Comparison of ENCODE assay signal across 26 cellular contexts in genomic region chr5:110019780-110020179, GRCh38.
DNase-seq lines count a peak whose midpoint lies in the region; ATAC-seq, FAIRE-seq and TF ChIP-seq lines count a peak whose summit lies in the region.
"Had no signal": no experiment of that assay in that cellular context is flagged by ENCODE, and none has a peak within 500 bp of the region (broad histone marks: within the 10 kb centered on the region; RNA-seq: fewer than 3 reads in every experiment).

No MANE protein-coding gene starts in this region.

- no peak for FAIRE-seq in GM12891 (lab: Jason Lieb, UNC)
- FAIRE-seq: A549, GM12878, GM19239 had no signal

- no peak overlapping the region for H2BK120ac ChIP-seq in neuronal stem cell (ENCODE audit: low read depth, low read length)

- no peak overlapping the region for H3K4me3 ChIP-seq in liver (ENCODE audit: low read depth in 1 of 3, low read length in 3 of 3)
- no peak overlapping the region for H3K4me3 ChIP-seq in neuronal stem cell (ENCODE audit: low read length in 2 of 2)
- no peak overlapping the region for H3K4me3 ChIP-seq in endodermal cell (ENCODE audit: low read length)
- H3K4me3 ChIP-seq: A549, BLaER1, GM12878 had no signal

- H3K4me3 Mint-ChIP-seq in endodermal cell: no peak overlapping the region
- H3K4me3 Mint-ChIP-seq: CD14-positive monocyte; CD4-positive, alpha-beta memory T cell; CD4-positive, CD25-positive, alpha-beta regulatory T cell; CD8-positive, alpha-beta memory T cell had no signal

- H4K8ac ChIP-seq in neuronal stem cell (ENCODE audit: low read depth, low read length): no peak overlapping the region

- H3K27ac ChIP-seq in liver (ENCODE audit: low read depth in 1 of 2, low read length in 2 of 2): no peak overlapping the region
- no peak overlapping the region for H3K27ac ChIP-seq in neuronal stem cell (replicated peaks; ENCODE audit: low read length)
- H3K27ac ChIP-seq in endodermal cell (ENCODE audit: low read depth, low read length): no peak overlapping the region
- H3K27ac ChIP-seq: 22Rv1, A549, BLaER1 had no signal

- no peaks in the 10 kb centered on the region for H3K36me3 Mint-ChIP-seq in endodermal cell (ENCODE audit: low read depth)
- H3K36me3 Mint-ChIP-seq: CD14-positive monocyte; CD4-positive, CD25-positive, alpha-beta regulatory T cell had no signal

- H3K27me3 ChIP-seq in liver (ENCODE audit: control insufficient read depth in 4 of 4, insufficient read depth in 4 of 4, low read length in 3 of 4) (no peaks in the 10 kb centered on the region), neuronal stem cell (ENCODE audit: control insufficient read depth in 3 of 3, insufficient read depth in 3 of 3, low read depth in 1 of 3, low read length in 3 of 3) (no peaks in the 10 kb centered on the region), endodermal cell (ENCODE audit: control insufficient read depth, insufficient read depth, low read length, poor library complexity, severe bottlenecking) (no peaks in the 10 kb centered on the region)
- H3K27me3 ChIP-seq: BE2C, BLaER1 had no signal

- H3K4me1 ChIP-seq in liver (ENCODE audit: control insufficient read depth in 4 of 4, insufficient read depth in 4 of 4, low read length in 3 of 4) (peaks cover 0 to 11% (median 0%) of the 10 kb centered on the region in 4 donors), neuronal stem cell (ENCODE audit: control insufficient read depth in 2 of 2, insufficient read depth in 1 of 2, low read depth in 1 of 2, low read length in 2 of 2) (no peaks in the 10 kb centered on the region), endodermal cell (ENCODE audit: control insufficient read depth, insufficient read depth, low read length) (no peaks in the 10 kb centered on the region)
- H3K4me1 ChIP-seq: A549, BE2C, BLaER1 had no signal

- H3K14ac ChIP-seq in neuronal stem cell (ENCODE audit: low read length): no peak overlapping the region

- no peak overlapping the region for H3K27ac Mint-ChIP-seq in endodermal cell
- H3K27ac Mint-ChIP-seq: CD4-positive, alpha-beta memory T cell; CD4-positive, CD25-positive, alpha-beta regulatory T cell; CD8-positive, alpha-beta memory T cell had no signal

- no peaks in the 10 kb centered on the region for H3K9me3 Mint-ChIP-seq in endodermal cell
- H3K9me3 Mint-ChIP-seq: CD8-positive, alpha-beta memory T cell had no signal

- H2BK12ac ChIP-seq in neuronal stem cell (ENCODE audit: low read length): no peak overlapping the region

- peak; percentile 46 for DNase-seq in left lobe of liver (ENCODE audit: low spot score)
- DNase-seq in neuronal stem cell (ENCODE audit: low spot score): no peak
- no peak for DNase-seq in endodermal cell
- no peak for DNase-seq in GM12891 (ENCODE audit: insufficient read length, low spot score)
- DNase-seq: ACHN; BE2C; C1 segment of cervical spinal cord; CD4-positive, alpha-beta memory T cell; CD4-positive, CD25-positive, alpha-beta regulatory T cell; CD8-positive, alpha-beta memory T cell; COR-L47; DMS 273 treated with DMSO at 0.1 percent for 48 hours; DMS153; DMS53; DMS79; DND-41; EL; GDM1 had no signal

- WGBS in liver: 55% methylated on average over 4 of the region's 4 CpGs
- WGBS in neuronal stem cell (ENCODE audit: extremely low coverage in 2 of 2, insufficient read length in 2 of 2, insufficient replicate concordance in 1 of 2), 2 donors: no CpG with 5 or more reads among the region's 4 CpGs
- WGBS in endodermal cell (ENCODE audit: insufficient coverage in 1 of 2, insufficient read length in 1 of 2), 2 experiments: 88 to 100% methylated on average over 1 to 4 of the region's 4 CpGs

- H3K4ac ChIP-seq in neuronal stem cell (ENCODE audit: low read length): no peak overlapping the region

- ATAC-seq in left lobe of liver (peak; percentile 87), HG03460 (IDR thresholded peaks at IDR 0.05; ENCODE audit: unreplicated experiment) (no peak)
- ATAC-seq: A549, GM12878 had no signal

- no peak overlapping the region for H3K4me2 ChIP-seq in neuronal stem cell (ENCODE audit: insufficient read depth, low read length, poor library complexity, severe bottlenecking)
- H3K4me2 ChIP-seq: A549, BLaER1 had no signal

- no peaks in the 10 kb centered on the region for H3K79me1 ChIP-seq in neuronal stem cell (ENCODE audit: low read depth, low read length)

- no peak overlapping the region for H4K91ac ChIP-seq in neuronal stem cell (ENCODE audit: low read depth, low read length, poor library complexity)

- H3K27me3 Mint-ChIP-seq in endodermal cell (ENCODE audit: insufficient read depth): no peaks in the 10 kb centered on the region

- TF ChIP-seq RAD21 in liver (IDR thresholded peaks at IDR 0.05): peak; percentile 65 to 66

- H3K18ac ChIP-seq in neuronal stem cell (ENCODE audit: low read length): peak overlapping the region; percentile 65

- TF ChIP-seq CTCF in liver (IDR thresholded peaks at IDR 0.05; ENCODE audit: low read depth, low read length, missing input control) (no peak), endodermal cell (conservative IDR thresholded peaks at IDR 0.05) (no peak)

- H3K23ac ChIP-seq in neuronal stem cell (ENCODE audit: low read depth, low read length, poor library complexity): no peak overlapping the region

- H3K9ac ChIP-seq in liver (ENCODE audit: low read depth in 1 of 2, low read length in 2 of 2): no peak overlapping the region
- H3K9ac ChIP-seq in neuronal stem cell (ENCODE audit: low read depth, low read length, poor library complexity): no peak overlapping the region
- no peak overlapping the region for H3K9ac ChIP-seq in endodermal cell (ENCODE audit: extremely low read depth, low read length, poor library complexity, severe bottlenecking)
- H3K9ac ChIP-seq: BLaER1 had no signal

- no peaks in the 10 kb centered on the region for H3K4me1 Mint-ChIP-seq in endodermal cell
- H3K4me1 Mint-ChIP-seq: CD14-positive monocyte; CD4-positive, alpha-beta memory T cell; CD4-positive, CD25-positive, alpha-beta regulatory T cell; CD8-positive, alpha-beta memory T cell had no signal

- no peak overlapping the region for H2BK15ac ChIP-seq in neuronal stem cell (ENCODE audit: low read length)

- H3K9me3 ChIP-seq in liver (ENCODE audit: control insufficient read depth in 4 of 4, low read length in 3 of 4) (peaks cover 0 to 2% (median 0%) of the 10 kb centered on the region in 4 donors), neuronal stem cell (replicated peaks in 1 of 2; ENCODE audit: control insufficient read depth in 2 of 2, insufficient read depth in 1 of 2, low read depth in 1 of 2, low read length in 2 of 2) (no peaks in the 10 kb centered on the region), endodermal cell (ENCODE audit: control insufficient read depth, low read length) (no peaks in the 10 kb centered on the region)
- H3K9me3 ChIP-seq: A549, BE2C, BLaER1 had no signal

- H3K36me3 ChIP-seq in liver (ENCODE audit: control insufficient read depth in 4 of 4, insufficient read depth in 3 of 4, low read depth in 1 of 4, low read length in 3 of 4): no peaks in the 10 kb centered on the region
- no peaks in the 10 kb centered on the region for H3K36me3 ChIP-seq in neuronal stem cell (replicated peaks in 1 of 2; ENCODE audit: control insufficient read depth in 2 of 2, insufficient read depth in 2 of 2, low read length in 2 of 2)
- no peaks in the 10 kb centered on the region for H3K36me3 ChIP-seq in endodermal cell (ENCODE audit: control insufficient read depth, insufficient read depth, low read length)
- H3K36me3 ChIP-seq: BE2C, BLaER1 had no signal

- no peak for TF ChIP-seq POLR2A in GM12891 (IDR thresholded peaks at IDR 0.05; ENCODE audit: low read depth, low read length)

- H2AFZ ChIP-seq in neuronal stem cell (ENCODE audit: low read length): peak overlapping the region; percentile 64

- H2BK5ac ChIP-seq in neuronal stem cell (ENCODE audit: low read length): no peak overlapping the region

- H2AK5ac ChIP-seq in neuronal stem cell (ENCODE audit: low read depth, low read length): no peak overlapping the region

TF ChIP-seq in liver, 16 proteins besides CTCF, POLR2A, EP300 and RAD21 (continues in another document):
- TF ChIP-seq YY1 (IDR thresholded peaks at IDR 0.05): peak; percentile 28
- no peak for TF ChIP-seq GABPA (IDR thresholded peaks at IDR 0.05 in 1 of 2, conservative IDR thresholded peaks at IDR 0.05 in 1 of 2)
- TF ChIP-seq, protein P1, sequence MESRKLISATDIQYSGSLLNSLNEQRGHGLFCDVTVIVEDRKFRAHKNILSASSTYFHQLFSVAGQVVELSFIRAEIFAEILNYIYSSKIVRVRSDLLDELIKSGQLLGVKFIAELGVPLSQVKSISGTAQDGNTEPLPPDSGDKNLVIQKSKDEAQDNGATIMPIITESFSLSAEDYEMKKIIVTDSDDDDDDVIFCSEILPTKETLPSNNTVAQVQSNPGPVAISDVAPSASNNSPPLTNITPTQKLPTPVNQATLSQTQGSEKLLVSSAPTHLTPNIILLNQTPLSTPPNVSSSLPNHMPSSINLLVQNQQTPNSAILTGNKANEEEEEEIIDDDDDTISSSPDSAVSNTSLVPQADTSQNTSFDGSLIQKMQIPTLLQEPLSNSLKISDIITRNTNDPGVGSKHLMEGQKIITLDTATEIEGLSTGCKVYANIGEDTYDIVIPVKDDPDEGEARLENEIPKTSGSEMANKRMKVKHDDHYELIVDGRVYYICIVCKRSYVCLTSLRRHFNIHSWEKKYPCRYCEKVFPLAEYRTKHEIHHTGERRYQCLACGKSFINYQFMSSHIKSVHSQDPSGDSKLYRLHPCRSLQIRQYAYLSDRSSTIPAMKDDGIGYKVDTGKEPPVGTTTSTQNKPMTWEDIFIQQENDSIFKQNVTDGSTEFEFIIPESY (IDR thresholded peaks at IDR 0.05): no peak

TF ChIP-seq in GM12891, 5 proteins besides CTCF, POLR2A, EP300 and RAD21:
- no peak for TF ChIP-seq SPI1 (IDR thresholded peaks at IDR 0.05; ENCODE audit: low read depth, low read length)
- no peak for TF ChIP-seq POLR2AphosphoS5 (IDR thresholded peaks at IDR 0.05; ENCODE audit: low read depth, low read length)
- no peak for TF ChIP-seq PAX5 (IDR thresholded peaks at IDR 0.05; ENCODE audit: insufficient read depth, low read length, severe bottlenecking)
- TF ChIP-seq POU2F2 (IDR thresholded peaks at IDR 0.05; ENCODE audit: low read depth, low read length): no peak
- no peak for TF ChIP-seq TAF1 (IDR thresholded peaks at IDR 0.05; ENCODE audit: low read depth, low read length)
